1 cellular context compared by ENCODE assay signal in the genomic region with DNA sequence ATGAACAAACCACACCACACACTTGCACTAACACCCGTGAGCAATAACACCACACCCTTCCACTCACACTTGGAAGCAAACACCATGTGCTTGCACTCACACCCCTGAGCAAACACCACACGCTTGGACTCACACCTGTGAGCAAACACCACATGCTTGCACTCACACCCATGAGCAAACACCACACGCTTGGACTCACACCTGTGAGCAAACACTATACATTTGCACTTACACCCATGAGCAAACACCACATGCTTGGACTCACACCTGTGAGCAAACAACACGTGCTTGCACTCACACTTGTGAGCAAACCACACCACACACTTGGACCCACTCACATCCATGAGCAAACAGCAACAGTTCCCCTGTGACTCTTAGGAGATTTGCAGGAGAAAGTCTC.
TF ChIP-seq lines count a peak whose summit lies in the region.

No MANE protein-coding gene starts in this region.

TF ChIP-seq in HepG2, 621 proteins besides CTCF, POLR2A, EP300 and RAD21:
- TF ChIP-seq TBX3 (IDR thresholded peaks at IDR 0.05; ENCODE audit: borderline replicate concordance) (peak; percentile 77; the same call in 1 of the 2 replicates), MXD4 (CRISPR knock-in tag; IDR thresholded peaks at IDR 0.05) (no peak)
- TF ChIP-seq, protein P1, sequence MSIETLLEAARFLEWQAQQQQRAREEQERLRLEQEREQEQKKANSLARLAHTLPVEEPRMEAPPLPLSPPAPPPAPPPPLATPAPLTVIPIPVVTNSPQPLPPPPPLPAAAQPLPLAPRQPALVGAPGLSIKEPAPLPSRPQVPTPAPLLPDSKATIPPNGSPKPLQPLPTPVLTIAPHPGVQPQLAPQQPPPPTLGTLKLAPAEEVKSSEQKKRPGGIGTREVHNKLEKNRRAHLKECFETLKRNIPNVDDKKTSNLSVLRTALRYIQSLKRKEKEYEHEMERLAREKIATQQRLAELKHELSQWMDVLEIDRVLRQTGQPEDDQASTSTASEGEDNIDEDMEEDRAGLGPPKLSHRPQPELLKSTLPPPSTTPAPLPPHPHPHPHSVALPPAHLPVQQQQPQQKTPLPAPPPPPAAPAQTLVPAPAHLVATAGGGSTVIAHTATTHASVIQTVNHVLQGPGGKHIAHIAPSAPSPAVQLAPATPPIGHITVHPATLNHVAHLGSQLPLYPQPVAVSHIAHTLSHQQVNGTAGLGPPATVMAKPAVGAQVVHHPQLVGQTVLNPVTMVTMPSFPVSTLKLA (IDR thresholded peaks at IDR 0.05), result peak; percentile 81
